In the genomic region with DNA sequence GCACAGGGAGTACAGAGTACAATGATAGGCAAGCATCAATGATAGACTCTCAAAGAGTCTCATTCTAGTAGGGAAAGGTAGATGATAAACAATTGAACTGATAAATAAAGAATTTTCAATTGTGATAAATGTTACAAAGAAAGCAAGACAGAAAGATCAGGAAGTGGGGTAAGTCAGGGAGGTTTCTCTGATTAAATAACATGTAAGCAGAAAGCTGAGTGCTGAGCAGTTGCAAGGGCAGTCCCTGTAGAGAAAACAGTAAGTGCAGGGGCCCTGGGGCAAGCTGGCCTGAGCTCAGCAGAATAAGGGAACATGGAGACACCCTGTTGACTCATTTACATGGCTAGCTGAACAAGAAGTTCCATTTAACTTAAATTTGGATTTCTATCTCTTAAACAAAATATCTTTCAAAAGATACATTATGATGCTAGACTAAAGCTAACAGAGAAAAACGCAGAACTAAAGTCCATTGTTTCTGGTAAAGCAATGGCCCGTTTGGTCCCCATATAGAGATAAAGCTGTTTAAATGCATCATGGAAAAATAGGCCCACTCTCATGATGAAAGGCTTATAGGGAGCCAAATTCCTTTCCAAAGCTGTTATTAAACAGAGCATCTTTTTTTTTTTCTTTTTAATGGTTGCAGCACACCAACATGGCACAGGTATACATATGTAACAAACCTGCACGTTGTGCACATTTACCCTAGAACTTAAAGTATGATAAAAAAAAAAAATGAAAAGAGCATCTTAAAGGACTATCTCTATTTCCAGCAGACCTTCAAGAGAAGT, we compare ENCODE assay signal across 1 cellular context.
A peak's percentile ranks its signal among the peaks of the same experiment; 100 is the strongest.
TF ChIP-seq lines count a peak whose summit lies in the region.

No MANE protein-coding gene starts in this region.

TF ChIP-seq in K562, 482 proteins besides CTCF, POLR2A, EP300 and RAD21 (continued from another document and continues in another):
- TF ChIP-seq BCOR (IDR thresholded peaks at IDR 0.05) (0 out of 2 replicates have a peak, but pooled peaks have one; percentile 38), PTRF (tag; IDR thresholded peaks at IDR 0.05) (no peak), MECOM (CRISPR knock-in tag; IDR thresholded peaks at IDR 0.05) (no peak), HDGF (IDR thresholded peaks at IDR 0.05) (0 out of 2 replicates have a peak, but pooled peaks have one; percentile 21), SRSF7 (optimal IDR thresholded peaks at IDR 0.05; ENCODE audit: low read depth, low read length) (no peak), SMARCE1 (IDR thresholded peaks at IDR 0.05) (0 out of 2 replicates have a peak, but pooled peaks have one; percentile 31), ZNF175 (CRISPR knock-in tag; IDR thresholded peaks at IDR 0.05; ENCODE audit: low read depth) (no peak), EP400 (IDR thresholded peaks at IDR 0.05) (peak; percentile 12; the same call in 1 of the 2 replicates), ZNF699 (CRISPR knock-in tag; IDR thresholded peaks at IDR 0.05; ENCODE audit: insufficient replicate concordance) (no peak), ESRRA (IDR thresholded peaks at IDR 0.05; ENCODE audit: borderline replicate concordance, low read depth) (0 out of 2 replicates have a peak, but pooled peaks have one; percentile 19), CBFB (CRISPR knock-in tag; IDR thresholded peaks at IDR 0.05) (no peak), CXXC5 (CRISPR knock-in tag; IDR thresholded peaks at IDR 0.05) (peak; percentile 28), CEBPG (CRISPR knock-in tag; IDR thresholded peaks at IDR 0.05) (no peak), CEBPG (tag; conservative IDR thresholded peaks at IDR 0.05 in 1 of 2, IDR thresholded peaks at IDR 0.05 in 1 of 2) (no peak), ZNF551 (CRISPR knock-in tag; IDR thresholded peaks at IDR 0.05) (no peak), HDAC1 (IDR thresholded peaks at IDR 0.05) (peak in 1 of 2 experiments; percentile 33; a peak in 1 of 4 replicates), SOX6 (IDR thresholded peaks at IDR 0.05) (peak; percentile 44; the same call in 1 of the 2 replicates), ZNF589 (CRISPR knock-in tag; IDR thresholded peaks at IDR 0.05; ENCODE audit: low read depth) (peak; percentile 49; the same call in 1 of the 2 replicates), NFXL1 (CRISPR knock-in tag; IDR thresholded peaks at IDR 0.05) (peak; percentile 18; the same call in 1 of the 2 replicates), HDAC6 (IDR thresholded peaks at IDR 0.05; ENCODE audit: low read depth, low read length) (no peak), BRD4 (IDR thresholded peaks at IDR 0.05) (peak; percentile 6; the same call in 1 of the 2 replicates), YY1 (IDR thresholded peaks at IDR 0.05; ENCODE audit: borderline replicate concordance in 1 of 3, control insufficient read depth in 1 of 3, extremely low read depth in 1 of 3, insufficient read depth in 3 of 3, insufficient read length in 1 of 3, insufficient replicate concordance in 2 of 3, low read depth in 1 of 3, low read length in 2 of 3) (peak in 1 of 3 experiments; percentile 18), C11orf30 (IDR thresholded peaks at IDR 0.05; ENCODE audit: low read depth) (peak; percentile 35; the same call in 1 of the 2 replicates), TCF3 (CRISPR knock-in tag; IDR thresholded peaks at IDR 0.05) (0 out of 2 replicates have a peak, but pooled peaks have one; percentile 4), POU5F1 (IDR thresholded peaks at IDR 0.05; ENCODE audit: borderline replicate concordance, low read depth, low read length, partially characterized antibody) (no peak), ARID1B (IDR thresholded peaks at IDR 0.05) (peak; percentile 43; the same call in 1 of the 2 replicates), SRSF3 (IDR thresholded peaks at IDR 0.05; ENCODE audit: insufficient read depth, low read length) (no peak), NFE2 (IDR thresholded peaks at IDR 0.05; ENCODE audit: low read depth) (0 out of 2 replicates have a peak, but pooled peaks have one; percentile 19), ZNF239 (CRISPR knock-in tag; IDR thresholded peaks at IDR 0.05) (no peak), SLC30A9 (CRISPR knock-in tag; IDR thresholded peaks at IDR 0.05) (0 out of 2 replicates have a peak, but pooled peaks have one; percentile 53), ZNF766 (CRISPR knock-in tag; conservative IDR thresholded peaks at IDR 0.05) (peak; percentile 24; the same call in 1 of the 2 replicates), MTA1 (IDR thresholded peaks at IDR 0.05; ENCODE audit: borderline replicate concordance) (peak; percentile 43; the same call in 1 of the 2 replicates), CHD1 (IDR thresholded peaks at IDR 0.05; ENCODE audit: low read length) (peak; percentile 8)
- TF ChIP-seq, protein P1, sequence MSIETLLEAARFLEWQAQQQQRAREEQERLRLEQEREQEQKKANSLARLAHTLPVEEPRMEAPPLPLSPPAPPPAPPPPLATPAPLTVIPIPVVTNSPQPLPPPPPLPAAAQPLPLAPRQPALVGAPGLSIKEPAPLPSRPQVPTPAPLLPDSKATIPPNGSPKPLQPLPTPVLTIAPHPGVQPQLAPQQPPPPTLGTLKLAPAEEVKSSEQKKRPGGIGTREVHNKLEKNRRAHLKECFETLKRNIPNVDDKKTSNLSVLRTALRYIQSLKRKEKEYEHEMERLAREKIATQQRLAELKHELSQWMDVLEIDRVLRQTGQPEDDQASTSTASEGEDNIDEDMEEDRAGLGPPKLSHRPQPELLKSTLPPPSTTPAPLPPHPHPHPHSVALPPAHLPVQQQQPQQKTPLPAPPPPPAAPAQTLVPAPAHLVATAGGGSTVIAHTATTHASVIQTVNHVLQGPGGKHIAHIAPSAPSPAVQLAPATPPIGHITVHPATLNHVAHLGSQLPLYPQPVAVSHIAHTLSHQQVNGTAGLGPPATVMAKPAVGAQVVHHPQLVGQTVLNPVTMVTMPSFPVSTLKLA (conservative IDR thresholded peaks at IDR 0.05), result no peak
- TF ChIP-seq, protein P2, sequence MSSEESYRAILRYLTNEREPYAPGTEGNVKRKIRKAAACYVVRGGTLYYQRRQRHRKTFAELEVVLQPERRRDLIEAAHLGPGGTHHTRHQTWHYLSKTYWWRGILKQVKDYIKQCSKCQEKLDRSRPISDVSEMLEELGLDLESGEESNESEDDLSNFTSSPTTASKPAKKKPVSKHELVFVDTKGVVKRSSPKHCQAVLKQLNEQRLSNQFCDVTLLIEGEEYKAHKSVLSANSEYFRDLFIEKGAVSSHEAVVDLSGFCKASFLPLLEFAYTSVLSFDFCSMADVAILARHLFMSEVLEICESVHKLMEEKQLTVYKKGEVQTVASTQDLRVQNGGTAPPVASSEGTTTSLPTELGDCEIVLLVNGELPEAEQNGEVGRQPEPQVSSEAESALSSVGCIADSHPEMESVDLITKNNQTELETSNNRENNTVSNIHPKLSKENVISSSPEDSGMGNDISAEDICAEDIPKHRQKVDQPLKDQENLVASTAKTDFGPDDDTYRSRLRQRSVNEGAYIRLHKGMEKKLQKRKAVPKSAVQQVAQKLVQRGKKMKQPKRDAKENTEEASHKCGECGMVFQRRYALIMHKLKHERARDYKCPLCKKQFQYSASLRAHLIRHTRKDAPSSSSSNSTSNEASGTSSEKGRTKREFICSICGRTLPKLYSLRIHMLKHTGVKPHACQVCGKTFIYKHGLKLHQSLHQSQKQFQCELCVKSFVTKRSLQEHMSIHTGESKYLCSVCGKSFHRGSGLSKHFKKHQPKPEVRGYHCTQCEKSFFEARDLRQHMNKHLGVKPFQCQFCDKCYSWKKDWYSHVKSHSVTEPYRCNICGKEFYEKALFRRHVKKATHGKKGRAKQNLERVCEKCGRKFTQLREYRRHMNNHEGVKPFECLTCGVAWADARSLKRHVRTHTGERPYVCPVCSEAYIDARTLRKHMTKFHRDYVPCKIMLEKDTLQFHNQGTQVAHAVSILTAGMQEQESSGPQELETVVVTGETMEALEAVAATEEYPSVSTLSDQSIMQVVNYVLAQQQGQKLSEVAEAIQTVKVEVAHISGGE (CRISPR knock-in tag; IDR thresholded peaks at IDR 0.05), result peak in 1 of 3 experiments; percentile 36; a peak in 1 of 6 replicates
- TF ChIP-seq, protein P3, sequence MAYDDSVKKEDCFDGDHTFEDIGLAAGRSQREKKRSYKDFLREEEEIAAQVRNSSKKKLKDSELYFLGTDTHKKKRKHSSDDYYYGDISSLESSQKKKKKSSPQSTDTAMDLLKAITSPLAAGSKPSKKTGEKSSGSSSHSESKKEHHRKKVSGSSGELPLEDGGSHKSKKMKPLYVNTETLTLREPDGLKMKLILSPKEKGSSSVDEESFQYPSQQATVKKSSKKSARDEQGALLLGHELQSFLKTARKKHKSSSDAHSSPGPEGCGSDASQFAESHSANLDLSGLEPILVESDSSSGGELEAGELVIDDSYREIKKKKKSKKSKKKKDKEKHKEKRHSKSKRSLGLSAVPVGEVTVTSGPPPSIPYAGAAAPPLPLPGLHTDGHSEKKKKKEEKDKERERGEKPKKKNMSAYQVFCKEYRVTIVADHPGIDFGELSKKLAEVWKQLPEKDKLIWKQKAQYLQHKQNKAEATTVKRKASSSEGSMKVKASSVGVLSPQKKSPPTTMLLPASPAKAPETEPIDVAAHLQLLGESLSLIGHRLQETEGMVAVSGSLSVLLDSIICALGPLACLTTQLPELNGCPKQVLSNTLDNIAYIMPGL (CRISPR knock-in tag; IDR thresholded peaks at IDR 0.05), result no peak
- TF ChIP-seq, protein P4, sequence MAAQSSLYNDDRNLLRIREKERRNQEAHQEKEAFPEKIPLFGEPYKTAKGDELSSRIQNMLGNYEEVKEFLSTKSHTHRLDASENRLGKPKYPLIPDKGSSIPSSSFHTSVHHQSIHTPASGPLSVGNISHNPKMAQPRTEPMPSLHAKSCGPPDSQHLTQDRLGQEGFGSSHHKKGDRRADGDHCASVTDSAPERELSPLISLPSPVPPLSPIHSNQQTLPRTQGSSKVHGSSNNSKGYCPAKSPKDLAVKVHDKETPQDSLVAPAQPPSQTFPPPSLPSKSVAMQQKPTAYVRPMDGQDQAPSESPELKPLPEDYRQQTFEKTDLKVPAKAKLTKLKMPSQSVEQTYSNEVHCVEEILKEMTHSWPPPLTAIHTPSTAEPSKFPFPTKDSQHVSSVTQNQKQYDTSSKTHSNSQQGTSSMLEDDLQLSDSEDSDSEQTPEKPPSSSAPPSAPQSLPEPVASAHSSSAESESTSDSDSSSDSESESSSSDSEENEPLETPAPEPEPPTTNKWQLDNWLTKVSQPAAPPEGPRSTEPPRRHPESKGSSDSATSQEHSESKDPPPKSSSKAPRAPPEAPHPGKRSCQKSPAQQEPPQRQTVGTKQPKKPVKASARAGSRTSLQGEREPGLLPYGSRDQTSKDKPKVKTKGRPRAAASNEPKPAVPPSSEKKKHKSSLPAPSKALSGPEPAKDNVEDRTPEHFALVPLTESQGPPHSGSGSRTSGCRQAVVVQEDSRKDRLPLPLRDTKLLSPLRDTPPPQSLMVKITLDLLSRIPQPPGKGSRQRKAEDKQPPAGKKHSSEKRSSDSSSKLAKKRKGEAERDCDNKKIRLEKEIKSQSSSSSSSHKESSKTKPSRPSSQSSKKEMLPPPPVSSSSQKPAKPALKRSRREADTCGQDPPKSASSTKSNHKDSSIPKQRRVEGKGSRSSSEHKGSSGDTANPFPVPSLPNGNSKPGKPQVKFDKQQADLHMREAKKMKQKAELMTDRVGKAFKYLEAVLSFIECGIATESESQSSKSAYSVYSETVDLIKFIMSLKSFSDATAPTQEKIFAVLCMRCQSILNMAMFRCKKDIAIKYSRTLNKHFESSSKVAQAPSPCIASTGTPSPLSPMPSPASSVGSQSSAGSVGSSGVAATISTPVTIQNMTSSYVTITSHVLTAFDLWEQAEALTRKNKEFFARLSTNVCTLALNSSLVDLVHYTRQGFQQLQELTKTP (IDR thresholded peaks at IDR 0.05; ENCODE audit: low read depth in 1 of 2, partially characterized antibody in 2 of 2), result peak; percentile 40 to 77
- TF ChIP-seq, protein P5, sequence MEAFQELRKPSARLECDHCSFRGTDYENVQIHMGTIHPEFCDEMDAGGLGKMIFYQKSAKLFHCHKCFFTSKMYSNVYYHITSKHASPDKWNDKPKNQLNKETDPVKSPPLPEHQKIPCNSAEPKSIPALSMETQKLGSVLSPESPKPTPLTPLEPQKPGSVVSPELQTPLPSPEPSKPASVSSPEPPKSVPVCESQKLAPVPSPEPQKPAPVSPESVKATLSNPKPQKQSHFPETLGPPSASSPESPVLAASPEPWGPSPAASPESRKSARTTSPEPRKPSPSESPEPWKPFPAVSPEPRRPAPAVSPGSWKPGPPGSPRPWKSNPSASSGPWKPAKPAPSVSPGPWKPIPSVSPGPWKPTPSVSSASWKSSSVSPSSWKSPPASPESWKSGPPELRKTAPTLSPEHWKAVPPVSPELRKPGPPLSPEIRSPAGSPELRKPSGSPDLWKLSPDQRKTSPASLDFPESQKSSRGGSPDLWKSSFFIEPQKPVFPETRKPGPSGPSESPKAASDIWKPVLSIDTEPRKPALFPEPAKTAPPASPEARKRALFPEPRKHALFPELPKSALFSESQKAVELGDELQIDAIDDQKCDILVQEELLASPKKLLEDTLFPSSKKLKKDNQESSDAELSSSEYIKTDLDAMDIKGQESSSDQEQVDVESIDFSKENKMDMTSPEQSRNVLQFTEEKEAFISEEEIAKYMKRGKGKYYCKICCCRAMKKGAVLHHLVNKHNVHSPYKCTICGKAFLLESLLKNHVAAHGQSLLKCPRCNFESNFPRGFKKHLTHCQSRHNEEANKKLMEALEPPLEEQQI (IDR thresholded peaks at IDR 0.05), result peak; percentile 24; the same call in 1 of the 2 replicates
- TF ChIP-seq, protein P6, sequence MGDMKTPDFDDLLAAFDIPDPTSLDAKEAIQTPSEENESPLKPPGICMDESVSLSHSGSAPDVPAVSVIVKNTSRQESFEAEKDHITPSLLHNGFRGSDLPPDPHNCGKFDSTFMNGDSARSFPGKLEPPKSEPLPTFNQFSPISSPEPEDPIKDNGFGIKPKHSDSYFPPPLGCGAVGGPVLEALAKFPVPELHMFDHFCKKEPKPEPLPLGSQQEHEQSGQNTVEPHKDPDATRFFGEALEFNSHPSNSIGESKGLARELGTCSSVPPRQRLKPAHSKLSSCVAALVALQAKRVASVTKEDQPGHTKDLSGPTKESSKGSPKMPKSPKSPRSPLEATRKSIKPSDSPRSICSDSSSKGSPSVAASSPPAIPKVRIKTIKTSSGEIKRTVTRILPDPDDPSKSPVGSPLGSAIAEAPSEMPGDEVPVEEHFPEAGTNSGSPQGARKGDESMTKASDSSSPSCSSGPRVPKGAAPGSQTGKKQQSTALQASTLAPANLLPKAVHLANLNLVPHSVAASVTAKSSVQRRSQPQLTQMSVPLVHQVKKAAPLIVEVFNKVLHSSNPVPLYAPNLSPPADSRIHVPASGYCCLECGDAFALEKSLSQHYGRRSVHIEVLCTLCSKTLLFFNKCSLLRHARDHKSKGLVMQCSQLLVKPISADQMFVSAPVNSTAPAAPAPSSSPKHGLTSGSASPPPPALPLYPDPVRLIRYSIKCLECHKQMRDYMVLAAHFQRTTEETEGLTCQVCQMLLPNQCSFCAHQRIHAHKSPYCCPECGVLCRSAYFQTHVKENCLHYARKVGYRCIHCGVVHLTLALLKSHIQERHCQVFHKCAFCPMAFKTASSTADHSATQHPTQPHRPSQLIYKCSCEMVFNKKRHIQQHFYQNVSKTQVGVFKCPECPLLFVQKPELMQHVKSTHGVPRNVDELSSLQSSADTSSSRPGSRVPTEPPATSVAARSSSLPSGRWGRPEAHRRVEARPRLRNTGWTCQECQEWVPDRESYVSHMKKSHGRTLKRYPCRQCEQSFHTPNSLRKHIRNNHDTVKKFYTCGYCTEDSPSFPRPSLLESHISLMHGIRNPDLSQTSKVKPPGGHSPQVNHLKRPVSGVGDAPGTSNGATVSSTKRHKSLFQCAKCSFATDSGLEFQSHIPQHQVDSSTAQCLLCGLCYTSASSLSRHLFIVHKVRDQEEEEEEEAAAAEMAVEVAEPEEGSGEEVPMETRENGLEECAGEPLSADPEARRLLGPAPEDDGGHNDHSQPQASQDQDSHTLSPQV (IDR thresholded peaks at IDR 0.05), result peak; percentile 56; the same call in 1 of the 2 replicates
- TF ChIP-seq, protein P7, sequence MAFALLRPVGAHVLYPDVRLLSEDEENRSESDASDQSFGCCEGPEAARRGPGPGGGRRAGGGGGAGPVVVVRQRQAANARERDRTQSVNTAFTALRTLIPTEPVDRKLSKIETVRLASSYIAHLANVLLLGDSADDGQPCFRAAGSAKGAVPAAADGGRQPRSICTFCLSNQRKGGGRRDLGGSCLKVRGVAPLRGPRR (CRISPR knock-in tag; IDR thresholded peaks at IDR 0.05), result 0 out of 2 replicates have a peak, but pooled peaks have one; percentile 40
